In genomic region chr11:127420139-127420538, GRCh38 we compare ENCODE assay signal across 32 cellular contexts.
"Had no signal": no experiment of that assay in that cellular context is flagged by ENCODE, and none has a peak within 500 bp of the region (broad histone marks: within the 10 kb centered on the region; RNA-seq: fewer than 3 reads in every experiment).

No MANE protein-coding gene starts in this region.

- H3K4me3 Mint-ChIP-seq: activated B cell treated with CpG ODN at 0.5 μM for 24 hours; activated CD8-positive, alpha-beta T cell treated with anti-CD3 and anti-CD28 coated beads for 36 hours; activated naive CD4-positive, alpha-beta T cell treated with anti-CD3 and anti-CD28 coated beads for 36 hours; activated naive CD4-positive, alpha-beta T cell treated with anti-CD3 and anti-CD28 coated beads, Interleukin-2, amount 50 U/mL, for 24 hours; activated naive CD8-positive, alpha-beta T cell treated with anti-CD3 and anti-CD28 coated beads for 36 hours; activated naive CD8-positive, alpha-beta T cell treated with anti-CD3 and anti-CD28 coated beads, Interleukin-2, amount 50 U/mL, for 24 hours; activated T-cell treated with anti-CD3 and anti-CD28 coated beads, Interleukin-2, amount 50 U/mL, for 4 hours; activated T-helper 17 cell treated with anti-CD3 and anti-CD28 coated beads, Interleukin-2, amount 50 U/mL, for 72 hours; T-helper 17 cell; T-helper 2 cell treated with Interferon-gamma antibody and Interleukin-4, amounts not matched to agents 5 μg/mL and 100 μg/mL, for 36 hours had no signal

- H3K4me3 ChIP-seq: adrenal gland, body of pancreas, esophagus squamous epithelium, gastroesophageal sphincter had no signal

- DNase-seq: activated B cell treated with CpG ODN at 0.5 μM for 24 hours; activated CD4-positive, alpha-beta T cell treated with anti-CD3 and anti-CD28 coated beads for 48 hours; activated CD4-positive, alpha-beta T cell treated with anti-CD3 and anti-CD28 coated beads, Interleukin-2, amount 50 U/mL, for 1 hour; activated CD4-positive, alpha-beta T cell treated with anti-CD3 and anti-CD28 coated beads, Interleukin-2, amount 50 U/mL, for 48 hours; activated CD8-positive, alpha-beta memory T cell treated with anti-CD3 and anti-CD28 coated beads for 24 hours; activated CD8-positive, alpha-beta T cell treated with anti-CD3 and anti-CD28 coated beads for 36 hours; activated effector memory CD4-positive, alpha-beta T cell treated with anti-CD3 and anti-CD28 coated beads, Interleukin-2, amount 50 U/mL, for 16 hours; activated naive CD4-positive, alpha-beta T cell treated with anti-CD3 and anti-CD28 coated beads for 36 hours; activated naive CD8-positive, alpha-beta T cell treated with anti-CD3 and anti-CD28 coated beads for 36 hours; activated naive CD8-positive, alpha-beta T cell treated with anti-CD3 and anti-CD28 coated beads, Interleukin-2, amount 50 U/mL, for 24 hours; activated T-cell treated with anti-CD3 and anti-CD28 coated beads, Interleukin-2, amount 50 U/mL, for 4 hours; adrenal gland; amygdala; aorta; body of pancreas; caudate nucleus; cortex of kidney; dermis blood vessel endothelial cell; effector CD8-positive, alpha-beta T cell; erythroblast; esophagus squamous epithelium; foreskin melanocyte; head of caudate nucleus; T-helper 1 cell; T-helper 17 cell; T1000; WERI-Rb-1 had no signal

- H3K36me3 Mint-ChIP-seq: activated naive CD4-positive, alpha-beta T cell treated with anti-CD3 and anti-CD28 coated beads, Interleukin-2, amount 50 U/mL, for 24 hours; activated naive CD8-positive, alpha-beta T cell treated with anti-CD3 and anti-CD28 coated beads for 36 hours had no signal

- H3K27ac ChIP-seq: adrenal gland, body of pancreas, esophagus squamous epithelium, gastroesophageal sphincter, WERI-Rb-1 had no signal

- H3K27ac Mint-ChIP-seq: activated B cell treated with CpG ODN at 0.5 μM for 24 hours; activated CD8-positive, alpha-beta T cell treated with anti-CD3 and anti-CD28 coated beads for 36 hours; activated naive CD4-positive, alpha-beta T cell treated with anti-CD3 and anti-CD28 coated beads for 36 hours; activated naive CD4-positive, alpha-beta T cell treated with anti-CD3 and anti-CD28 coated beads, Interleukin-2, amount 50 U/mL, for 24 hours; activated naive CD8-positive, alpha-beta T cell treated with anti-CD3 and anti-CD28 coated beads for 36 hours; activated naive CD8-positive, alpha-beta T cell treated with anti-CD3 and anti-CD28 coated beads, Interleukin-2, amount 50 U/mL, for 24 hours; activated T-helper 17 cell treated with anti-CD3 and anti-CD28 coated beads, Interleukin-2, amount 50 U/mL, for 72 hours; T-helper 17 cell; T-helper 2 cell treated with Interferon-gamma antibody and Interleukin-4, amounts not matched to agents 5 μg/mL and 100 μg/mL, for 36 hours had no signal

- H3K4me1 ChIP-seq: adrenal gland, body of pancreas, esophagus squamous epithelium, gastroesophageal sphincter had no signal

- H3K27me3 Mint-ChIP-seq: activated B cell treated with CpG ODN at 0.5 μM for 24 hours; activated naive CD4-positive, alpha-beta T cell treated with anti-CD3 and anti-CD28 coated beads, Interleukin-2, amount 50 U/mL, for 24 hours; activated naive CD8-positive, alpha-beta T cell treated with anti-CD3 and anti-CD28 coated beads for 36 hours; activated naive CD8-positive, alpha-beta T cell treated with anti-CD3 and anti-CD28 coated beads, Interleukin-2, amount 50 U/mL, for 24 hours; activated T-helper 17 cell treated with anti-CD3 and anti-CD28 coated beads, Interleukin-2, amount 50 U/mL, for 72 hours; T-helper 17 cell had no signal

- H3K4me1 Mint-ChIP-seq: activated B cell treated with CpG ODN at 0.5 μM for 24 hours; activated naive CD4-positive, alpha-beta T cell treated with anti-CD3 and anti-CD28 coated beads, Interleukin-2, amount 50 U/mL, for 24 hours; activated naive CD8-positive, alpha-beta T cell treated with anti-CD3 and anti-CD28 coated beads for 36 hours; activated naive CD8-positive, alpha-beta T cell treated with anti-CD3 and anti-CD28 coated beads, Interleukin-2, amount 50 U/mL, for 24 hours; activated T-helper 17 cell treated with anti-CD3 and anti-CD28 coated beads, Interleukin-2, amount 50 U/mL, for 72 hours; T-helper 17 cell had no signal

- ATAC-seq: activated CD4-positive, CD25-positive, alpha-beta regulatory T cell treated with anti-CD3 and anti-CD28 coated beads, Interleukin-2, amount 50 U/mL, for 24 hours; activated CD8-positive, alpha-beta T cell treated with anti-CD3 and anti-CD28 coated beads for 36 hours; activated naive CD8-positive, alpha-beta T cell treated with anti-CD3 and anti-CD28 coated beads, Interleukin-2, amount 50 U/mL, for 24 hours; activated T-cell treated with anti-CD3 and anti-CD28 coated beads, Interleukin-2, amount 50 U/mL, for 4 hours; activated T-helper 17 cell treated with anti-CD3 and anti-CD28 coated beads, Interleukin-2, amount 50 U/mL, for 72 hours; body of pancreas; gastroesophageal sphincter; T-helper 17 cell had no signal

- H3K36me3 ChIP-seq: adrenal gland, esophagus squamous epithelium, gastroesophageal sphincter, WERI-Rb-1 had no signal

- H3K27me3 ChIP-seq: adrenal gland, body of pancreas, esophagus squamous epithelium, gastroesophageal sphincter had no signal

- H3K9me3 ChIP-seq: adrenal gland, body of pancreas, esophagus squamous epithelium, gastroesophageal sphincter had no signal

- H3K9me3 Mint-ChIP-seq: activated CD8-positive, alpha-beta T cell treated with anti-CD3 and anti-CD28 coated beads for 36 hours; activated naive CD4-positive, alpha-beta T cell treated with anti-CD3 and anti-CD28 coated beads for 36 hours; activated naive CD8-positive, alpha-beta T cell treated with anti-CD3 and anti-CD28 coated beads for 36 hours; T-helper 2 cell treated with Interferon-gamma antibody and Interleukin-4, amounts not matched to agents 5 μg/mL and 100 μg/mL, for 36 hours had no signal
